Comparison of ENCODE assay signal across 32 cellular contexts in the genomic region with DNA sequence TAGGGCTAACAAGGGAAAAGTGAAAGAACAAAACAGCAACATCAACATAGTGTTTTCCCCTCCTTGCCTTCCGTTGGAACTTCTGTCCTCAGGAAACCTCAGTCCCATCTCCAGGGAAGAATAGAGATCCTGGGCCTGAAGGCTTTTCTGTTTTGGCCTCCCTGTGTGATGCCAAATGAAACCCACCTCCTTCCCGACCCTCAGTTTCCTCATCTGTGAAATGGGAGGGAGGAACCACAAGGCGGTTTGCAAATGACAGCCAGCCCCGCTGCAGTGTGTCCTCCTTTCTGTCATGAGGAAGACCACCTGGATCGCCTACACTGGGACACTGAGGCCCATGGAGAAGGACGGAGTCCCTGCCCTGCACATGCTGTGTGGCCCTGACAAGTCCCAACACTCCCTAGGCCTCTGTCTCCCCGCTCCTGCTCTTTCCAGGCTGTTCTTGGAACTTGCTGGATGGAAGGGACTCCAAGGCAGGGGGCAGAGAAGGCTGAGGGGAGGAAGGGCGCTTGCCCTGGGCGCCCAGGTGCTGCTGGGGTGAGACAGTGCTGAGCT.
"Had no signal": no experiment of that assay in that cellular context is flagged by ENCODE, and none has a peak within 500 bp of the region (broad histone marks: within the 10 kb centered on the region; RNA-seq: fewer than 3 reads in every experiment).

No MANE protein-coding gene starts in this region.

- FAIRE-seq: islet of Langerhans, pancreas, urothelium cell line had no signal

- H3K36me3 Mint-ChIP-seq: stimulated activated effector memory CD8-positive, alpha-beta T cell treated with anti-CD3 and anti-CD28 coated beads, Interleukin-12 subunit alpha, Interleukin-12 subunit beta, amount 100 ng/mL, for 72 hours had no signal

- H3K27me3 ChIP-seq: colonic mucosa, foreskin keratinocyte, gastroesophageal sphincter, heart left ventricle, pancreas, testis, tibial nerve, upper lobe of left lung had no signal

- ATAC-seq: foreskin keratinocyte; gastroesophageal sphincter; heart left ventricle; left colon; left ventricle myocardium superior; lower lobe of right lung; pancreas; sciatic nerve; stimulated activated effector memory CD8-positive, alpha-beta T cell treated with anti-CD3 and anti-CD28 coated beads, Interleukin-12 subunit alpha, Interleukin-12 subunit beta, amount 100 ng/mL, for 72 hours had no signal

- H3K4me1 Mint-ChIP-seq: central memory CD8-positive, alpha-beta T cell; endodermal cell; naive B cell; stimulated activated effector memory CD8-positive, alpha-beta T cell treated with anti-CD3 and anti-CD28 coated beads, Interleukin-12 subunit alpha, Interleukin-12 subunit beta, amount 100 ng/mL, for 72 hours had no signal

- H3K27ac Mint-ChIP-seq: dendritic cell treated with granulocyte-macrophage colony-stimulating factor and Interleukin-4, amounts not matched to agents 40 ng/mL and 50 ng/mL, for 4 days; endodermal cell; nephron had no signal

- H3K4me2 ChIP-seq: smooth muscle cell had no signal

- H3K36me3 ChIP-seq: colonic mucosa, esophagus muscularis mucosa, gastroesophageal sphincter, heart left ventricle, lower lobe of right lung, pancreas, stomach, tibial nerve, upper lobe of left lung had no signal

- H3K4me1 ChIP-seq: colonic mucosa, lower lobe of right lung, pancreas, upper lobe of left lung had no signal

- H3K27ac ChIP-seq: colonic mucosa, epithelial cell of prostate, foreskin keratinocyte, lower lobe of right lung, pancreas, stomach, upper lobe of left lung had no signal

- H3K9me3 ChIP-seq: colonic mucosa, esophagus muscularis mucosa, gastroesophageal sphincter, heart left ventricle, lower lobe of right lung, pancreas, stomach, testis, tibial nerve, upper lobe of left lung had no signal

- H3K9me3 Mint-ChIP-seq: central memory CD8-positive, alpha-beta T cell; dendritic cell treated with granulocyte-macrophage colony-stimulating factor and Interleukin-4, amounts not matched to agents 40 ng/mL and 50 ng/mL, for 4 days; stimulated activated effector memory CD8-positive, alpha-beta T cell treated with anti-CD3 and anti-CD28 coated beads, Interleukin-12 subunit alpha, Interleukin-12 subunit beta, amount 100 ng/mL, for 72 hours had no signal

- H3K4me3 Mint-ChIP-seq: central memory CD8-positive, alpha-beta T cell; dendritic cell treated with granulocyte-macrophage colony-stimulating factor and Interleukin-4, amounts not matched to agents 40 ng/mL and 50 ng/mL, for 4 days; endodermal cell; naive B cell; nephron; stimulated activated effector memory CD8-positive, alpha-beta T cell treated with anti-CD3 and anti-CD28 coated beads, Interleukin-12 subunit alpha, Interleukin-12 subunit beta, amount 100 ng/mL, for 72 hours had no signal

- H3K4me3 ChIP-seq: colonic mucosa, esophagus muscularis mucosa, gastroesophageal sphincter, heart left ventricle, lower lobe of right lung, pancreas, smooth muscle cell, stomach, testis, tibial nerve, upper lobe of left lung had no signal

- DNase-seq: colonic mucosa; effector CD8-positive, alpha-beta T cell; endodermal cell; foreskin keratinocyte; hippocampal formation; kidney glomerular epithelial cell; left colon; left ventricle myocardium superior; lower lobe of right lung; naive B cell; occipital lobe; pancreas; retina; stimulated activated CD4-positive, alpha-beta T cell treated with anti-CD3 and anti-CD28 coated beads, Interleukin-2, amount 100 ng/mL, for 24 hours; stimulated activated CD4-positive, alpha-beta T cell treated with anti-CD3 and anti-CD28 coated beads, Interleukin-4, amount 100 ng/mL, for 24 hours; stimulated activated naive CD4-positive, alpha-beta T cell treated with Interleukin-2 at 50 U/mL for 16 hours; stomach; testis; upper lobe of left lung had no signal
